In the genomic region with DNA sequence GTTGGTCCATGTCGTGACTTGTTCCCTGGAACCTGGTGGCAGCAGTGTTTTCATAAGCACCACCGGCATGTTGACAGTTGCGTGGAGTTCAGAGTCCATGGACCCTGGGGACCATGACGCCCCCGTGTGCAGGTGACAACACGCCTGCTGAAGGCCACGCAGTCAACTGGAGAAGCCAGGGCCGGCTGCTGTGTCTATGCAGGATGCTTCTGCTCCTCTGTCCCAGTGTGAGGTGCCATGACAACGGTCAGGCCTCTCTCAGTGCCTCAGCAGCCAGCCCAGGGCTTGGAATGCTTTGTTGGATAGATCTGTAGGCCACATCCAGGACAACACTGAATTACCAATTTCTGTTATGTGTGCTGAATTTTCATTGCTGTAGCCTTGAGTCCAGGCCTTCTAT, we compare ENCODE assay signal across 34 cellular contexts. TPM values are rescaled to one million over a fixed set of nuclear protein-coding genes. Genes with fewer than 3 reads are reported as not detected.
"Had no signal": no experiment of that assay in that cellular context is flagged by ENCODE, and none has a peak within 500 bp of the region (broad histone marks: within the 10 kb centered on the region; RNA-seq: fewer than 3 reads in every experiment).

No MANE protein-coding gene starts in this region.

- H3K4me1 Mint-ChIP-seq: activated CD4-positive, alpha-beta T cell treated with anti-CD3 and anti-CD28 coated beads for 36 hours; activated CD4-positive, alpha-beta T cell treated with anti-CD3 and anti-CD28 coated beads, Interleukin-2, amount 10 ng/mL, durations not matched to agents 24 days and 14 days; activated CD8-positive, alpha-beta memory T cell treated with anti-CD3 and anti-CD28 coated beads, Interleukin-2, amount 10 ng/mL, durations not matched to agents 7 days and 5 days; activated naive CD4-positive, alpha-beta T cell treated with anti-CD3 and anti-CD28 coated beads, Interleukin-2, amount 50 U/mL, for 24 hours; activated naive CD8-positive, alpha-beta T cell treated with anti-CD3 and anti-CD28 coated beads for 36 hours; activated naive CD8-positive, alpha-beta T cell treated with anti-CD3 and anti-CD28 coated beads, Interleukin-2, amount 50 U/mL, for 24 hours had no signal

- H3K4me3 Mint-ChIP-seq: activated CD4-positive, alpha-beta memory T cell treated with anti-CD3 and anti-CD28 coated beads for 36 hours; activated CD4-positive, alpha-beta T cell treated with anti-CD3 and anti-CD28 coated beads for 36 hours; activated CD4-positive, alpha-beta T cell treated with anti-CD3 and anti-CD28 coated beads, Interleukin-2, amount 10 ng/mL, durations not matched to agents 24 days and 14 days; activated CD8-positive, alpha-beta memory T cell treated with anti-CD3 and anti-CD28 coated beads, Interleukin-2, amount 10 ng/mL, durations not matched to agents 7 days and 5 days; activated CD8-positive, alpha-beta T cell treated with anti-CD3 and anti-CD28 coated beads, Interleukin-2, amount 10 ng/mL, durations not matched to agents 7 days and 5 days; activated naive CD4-positive, alpha-beta T cell treated with anti-CD3 and anti-CD28 coated beads for 36 hours; activated naive CD4-positive, alpha-beta T cell treated with anti-CD3 and anti-CD28 coated beads, Interleukin-2, amount 50 U/mL, for 24 hours; activated naive CD8-positive, alpha-beta T cell treated with anti-CD3 and anti-CD28 coated beads for 36 hours; activated naive CD8-positive, alpha-beta T cell treated with anti-CD3 and anti-CD28 coated beads, Interleukin-2, amount 50 U/mL, for 24 hours; activated T-helper 1 cell treated with anti-CD3 and anti-CD28 coated beads, Interleukin-12 subunit alpha, Interleukin-12 subunit beta, Interleukin-2, Interleukin-4 antibody, amounts not matched to agents 30 ng/mL and 10 ng/mL and 1 ng/mL, durations not matched to agents 14 hours and 24 hours and 36 hours; brain had no signal

- H3K27me3 Mint-ChIP-seq: activated CD4-positive, alpha-beta T cell treated with anti-CD3 and anti-CD28 coated beads for 36 hours; activated CD8-positive, alpha-beta memory T cell treated with anti-CD3 and anti-CD28 coated beads, Interleukin-2, amount 10 ng/mL, durations not matched to agents 7 days and 5 days; activated naive CD4-positive, alpha-beta T cell treated with anti-CD3 and anti-CD28 coated beads, Interleukin-2, amount 50 U/mL, for 24 hours; activated naive CD8-positive, alpha-beta T cell treated with anti-CD3 and anti-CD28 coated beads for 36 hours; activated naive CD8-positive, alpha-beta T cell treated with anti-CD3 and anti-CD28 coated beads, Interleukin-2, amount 50 U/mL, for 24 hours had no signal

- H3K4me1 ChIP-seq: adrenal gland, breast epithelium, colonic mucosa, foreskin keratinocyte, gastrocnemius medialis had no signal

- DNase-seq: activated CD4-positive, alpha-beta memory T cell treated with anti-CD3 and anti-CD28 coated beads for 36 hours; activated CD4-positive, alpha-beta T cell treated with anti-CD3 and anti-CD28 coated beads for 36 hours; activated CD4-positive, alpha-beta T cell treated with anti-CD3 and anti-CD28 coated beads, Interleukin-2, amount 10 ng/mL, durations not matched to agents 24 days and 14 days; activated CD4-positive, CD25-positive, alpha-beta regulatory T cell; activated CD4-positive, CD25-positive, alpha-beta regulatory T cell treated with anti-CD3 and anti-CD28 coated beads, Interleukin-2, amount 50 U/mL, for 72 hours; activated CD8-positive, alpha-beta memory T cell treated with anti-CD3 and anti-CD28 coated beads, Interleukin-2, amount 10 ng/mL, durations not matched to agents 7 days and 5 days; activated CD8-positive, alpha-beta memory T cell treated with anti-CD3 and anti-CD28 coated beads, Interleukin-2, amount 50 U/mL, for 4 hours; activated CD8-positive, alpha-beta T cell treated with anti-CD3 and anti-CD28 coated beads, Interleukin-2, amount 10 ng/mL, durations not matched to agents 7 days and 5 days; activated effector memory CD4-positive, alpha-beta T cell treated with anti-CD3 and anti-CD28 coated beads, Interleukin-2, amount 50 U/mL, for 16 hours; activated naive CD4-positive, alpha-beta T cell treated with anti-CD3 and anti-CD28 coated beads for 36 hours; activated naive CD8-positive, alpha-beta T cell treated with anti-CD3 and anti-CD28 coated beads for 36 hours; activated naive CD8-positive, alpha-beta T cell treated with anti-CD3 and anti-CD28 coated beads, Interleukin-2, amount 50 U/mL, for 24 hours; activated T-cell treated with anti-CD3 and anti-CD28 coated beads, Interleukin-2, amount 50 U/mL, for 1 hour; activated T-cell treated with anti-CD3 and anti-CD28 coated beads, Interleukin-2, amount 50 U/mL, for 48 hours; adrenal gland; amygdala; aorta; central memory CD4-positive, alpha-beta T cell; cerebellar nuclear complex; colonic mucosa; effector CD8-positive, alpha-beta T cell; foreskin keratinocyte; gastrocnemius medialis; glutamatergic neuron; T-helper 2 cell had no signal

- H3K36me3 ChIP-seq: adrenal gland, breast epithelium, cardiac muscle cell, colonic mucosa, gastrocnemius medialis had no signal

- H3K4me3 ChIP-seq: adrenal gland, breast epithelium, cardiac muscle cell, colonic mucosa, gastrocnemius medialis had no signal

- H3K27ac Mint-ChIP-seq: activated CD4-positive, alpha-beta memory T cell treated with anti-CD3 and anti-CD28 coated beads for 36 hours; activated CD4-positive, alpha-beta T cell treated with anti-CD3 and anti-CD28 coated beads for 36 hours; activated CD4-positive, alpha-beta T cell treated with anti-CD3 and anti-CD28 coated beads, Interleukin-2, amount 10 ng/mL, durations not matched to agents 24 days and 14 days; activated CD8-positive, alpha-beta memory T cell treated with anti-CD3 and anti-CD28 coated beads, Interleukin-2, amount 10 ng/mL, durations not matched to agents 7 days and 5 days; activated CD8-positive, alpha-beta T cell treated with anti-CD3 and anti-CD28 coated beads, Interleukin-2, amount 10 ng/mL, durations not matched to agents 7 days and 5 days; activated naive CD4-positive, alpha-beta T cell treated with anti-CD3 and anti-CD28 coated beads for 36 hours; activated naive CD4-positive, alpha-beta T cell treated with anti-CD3 and anti-CD28 coated beads, Interleukin-2, amount 50 U/mL, for 24 hours; activated naive CD8-positive, alpha-beta T cell treated with anti-CD3 and anti-CD28 coated beads for 36 hours; activated naive CD8-positive, alpha-beta T cell treated with anti-CD3 and anti-CD28 coated beads, Interleukin-2, amount 50 U/mL, for 24 hours; activated T-helper 1 cell treated with anti-CD3 and anti-CD28 coated beads, Interleukin-12 subunit alpha, Interleukin-12 subunit beta, Interleukin-2, Interleukin-4 antibody, amounts not matched to agents 30 ng/mL and 10 ng/mL and 1 ng/mL, durations not matched to agents 14 hours and 24 hours and 36 hours; activated T-helper 2 cell treated with anti-CD3 and anti-CD28 coated beads, Interferon-gamma antibody, Interleukin-2, Interleukin-4, amounts not matched to agents 10 μg/mL and 5 μg/mL and 100 μg/mL, durations not matched to agents 14 hours and 24 hours and 36 hours; brain had no signal

- ATAC-seq: activated CD4-positive, alpha-beta T cell treated with anti-CD3 and anti-CD28 coated beads for 36 hours; activated CD8-positive, alpha-beta memory T cell treated with anti-CD3 and anti-CD28 coated beads, Interleukin-2, amount 10 ng/mL, durations not matched to agents 7 days and 5 days; activated CD8-positive, alpha-beta T cell treated with anti-CD3 and anti-CD28 coated beads, Interleukin-2, amount 10 ng/mL, durations not matched to agents 7 days and 5 days; activated naive CD8-positive, alpha-beta T cell treated with anti-CD3 and anti-CD28 coated beads, Interleukin-2, amount 50 U/mL, for 24 hours; esophagus mucosa; foreskin keratinocyte; gastrocnemius medialis had no signal

- H3K27ac ChIP-seq: adrenal gland, breast epithelium, cardiac muscle cell, colonic mucosa, foreskin keratinocyte, gastrocnemius medialis had no signal

- H3K9me3 ChIP-seq: adrenal gland, breast epithelium, colonic mucosa, gastrocnemius medialis had no signal

- H3K36me3 Mint-ChIP-seq: activated CD4-positive, alpha-beta memory T cell treated with anti-CD3 and anti-CD28 coated beads for 36 hours; activated CD8-positive, alpha-beta memory T cell treated with anti-CD3 and anti-CD28 coated beads, Interleukin-2, amount 10 ng/mL, durations not matched to agents 7 days and 5 days; activated naive CD4-positive, alpha-beta T cell treated with anti-CD3 and anti-CD28 coated beads, Interleukin-2, amount 50 U/mL, for 24 hours; activated naive CD8-positive, alpha-beta T cell treated with anti-CD3 and anti-CD28 coated beads for 36 hours; brain had no signal

- H3K27me3 ChIP-seq: adrenal gland, breast epithelium, cardiac muscle cell, colonic mucosa, foreskin keratinocyte, gastrocnemius medialis had no signal

- H3K9me3 Mint-ChIP-seq: activated CD4-positive, alpha-beta memory T cell treated with anti-CD3 and anti-CD28 coated beads for 36 hours; activated CD4-positive, alpha-beta T cell treated with anti-CD3 and anti-CD28 coated beads, Interleukin-2, amount 10 ng/mL, durations not matched to agents 24 days and 14 days; activated naive CD4-positive, alpha-beta T cell treated with anti-CD3 and anti-CD28 coated beads for 36 hours; activated naive CD4-positive, alpha-beta T cell treated with anti-CD3 and anti-CD28 coated beads, Interleukin-2, amount 50 U/mL, for 24 hours; activated naive CD8-positive, alpha-beta T cell treated with anti-CD3 and anti-CD28 coated beads for 36 hours; activated naive CD8-positive, alpha-beta T cell treated with anti-CD3 and anti-CD28 coated beads, Interleukin-2, amount 50 U/mL, for 24 hours; activated T-helper 1 cell treated with anti-CD3 and anti-CD28 coated beads, Interleukin-12 subunit alpha, Interleukin-12 subunit beta, Interleukin-2, Interleukin-4 antibody, amounts not matched to agents 30 ng/mL and 10 ng/mL and 1 ng/mL, durations not matched to agents 14 hours and 24 hours and 36 hours; activated T-helper 2 cell treated with anti-CD3 and anti-CD28 coated beads, Interferon-gamma antibody, Interleukin-2, Interleukin-4, amounts not matched to agents 10 μg/mL and 5 μg/mL and 100 μg/mL, durations not matched to agents 14 hours and 24 hours and 36 hours had no signal

RNA-seq across cellular contexts. Expression of gene VIPR2, which starts 10.7 kb away (rescaled TPM):
- total RNA-seq: activated CD8-positive, alpha-beta T cell treated with anti-CD3 and anti-CD28 coated beads, Interleukin-2, amount 10 ng/mL, durations not matched to agents 7 days and 5 days; activated naive CD8-positive, alpha-beta T cell treated with anti-CD3 and anti-CD28 coated beads for 36 hours; dermis microvascular lymphatic vessel endothelial cell; epithelial cell of proximal tubule; foreskin keratinocyte had no signal
- polyA plus RNA-seq: foreskin keratinocyte had no signal
